8 cellular contexts compared by ENCODE assay signal in the genomic region with DNA sequence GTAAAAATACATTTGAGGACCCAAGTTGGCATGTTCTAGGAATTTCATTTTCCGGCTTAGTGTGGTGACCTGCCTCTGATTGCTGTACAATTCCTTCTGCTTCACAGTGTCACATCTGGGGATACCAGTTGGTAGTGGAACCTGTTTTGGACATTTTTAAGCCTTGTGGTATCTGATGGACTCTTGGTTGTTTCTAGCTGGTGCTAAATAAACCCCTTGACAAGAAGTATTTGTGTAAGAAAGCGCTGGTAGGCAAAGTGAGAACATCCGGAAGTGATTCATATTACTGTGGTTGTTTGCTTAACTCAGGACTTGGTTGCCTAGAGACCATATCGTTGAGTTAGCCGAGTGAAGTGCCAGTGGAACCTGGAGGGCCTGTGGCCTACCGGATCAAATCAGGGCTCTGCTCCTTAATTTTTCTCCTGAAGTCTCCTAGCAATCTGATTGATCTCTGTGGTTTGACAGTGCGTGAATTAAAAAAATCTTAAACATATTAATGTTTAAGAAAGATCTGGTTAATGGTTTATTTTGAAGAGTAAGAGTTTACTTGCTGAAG. TPM values are rescaled to one million over a fixed set of nuclear protein-coding genes. Genes with fewer than 3 reads are reported as not detected.
A peak's percentile ranks its signal among the peaks of the same experiment; 100 is the strongest.
DNase-seq lines count a peak whose midpoint lies in the region; ATAC-seq and TF ChIP-seq lines count a peak whose summit lies in the region.

No MANE protein-coding gene starts in this region.

- peaks cover 5% of the 10 kb centered on the region for H3K36me3 ChIP-seq in brain microvascular endothelial cell (replicated peaks)

- peak; percentile 63 for DNase-seq in NCI-H82 (lab: John Stamatoyannopoulos, UW)
- DNase-seq in NCI-H82 treated with DMSO at 0.1 percent for 48 hours (lab: John Stamatoyannopoulos, UW; ENCODE audit: unreplicated experiment), result no peak
- peak; percentile 62 for DNase-seq in NCI-H1105 treated with DMSO at 0.1 percent for 48 hours (lab: John Stamatoyannopoulos, UW)
- DNase-seq in T-cell, result peak in 33 of 34 experiments; percentile 18 to 72 (median 55)
- peak; percentile 96 for DNase-seq in brain microvascular endothelial cell
- peak; percentile 71 for DNase-seq in iPS-NIHi7 (ENCODE audit: extremely low spot score)
- DNase-seq in stimulated activated CD4-positive, alpha-beta T cell treated with anti-CD3 and anti-CD28 coated beads, Interleukin-15, amount 100 ng/mL, for 24 hours, result peak; percentile 61

- peak overlapping the region; percentile 97 to 98 for H3K27ac Mint-ChIP-seq in T-cell

- H3K9me3 Mint-ChIP-seq in T-cell, result no peaks in the 10 kb centered on the region

- in situ Hi-C loops in brain microvascular endothelial cell (cut with HindIII; ENCODE audit: low pct_ligation_motif_present, low sequenced_read_pairs), result no loop called here

- CTCF ChIA-PET in T-cell (lab: Charles Lee), result interaction anchor here in 1 of 2 donors (0.6 to 3.8 kb wide), 5 partner anchors 9 to 469 kb away, joined by 3 to 15 read pairs (median 4); partner anchors contain the start of gene IQGAP1

- H3K36me3 Mint-ChIP-seq in T-cell, result peaks cover 8% of the 10 kb centered on the region

- POLR2A ChIA-PET in T-cell (lab: Charles Lee), result interaction anchor here (0.6 to 4.8 kb wide), 4 partner anchors 12 to 190 kb away, joined by 3 to 49 read pairs (median 8); partner anchors contain the start of gene IQGAP1 (in 2 of the 2)

- no peak for TF ChIP-seq CTCF in brain microvascular endothelial cell (IDR thresholded peaks at IDR 0.05; ENCODE audit: low read depth, low read length, missing control alignments)

- H3K27ac ChIP-seq in brain microvascular endothelial cell, result peak overlapping the region; percentile 84

- peaks cover 66 to 72% (median 72%) of the 10 kb centered on the region in 3 donors for H3K4me1 Mint-ChIP-seq in T-cell

- ATAC-seq in HG02852 (IDR thresholded peaks at IDR 0.05; ENCODE audit: unreplicated experiment) (peak; percentile 100), T-cell (replicated peaks in 1 of 4) (peak; percentile 95 to 100 (median 100))

- no peaks in the 10 kb centered on the region for H3K27me3 Mint-ChIP-seq in T-cell

- H3K4me3 Mint-ChIP-seq in T-cell, result peak overlapping the region; percentile 66 to 71 (median 70)

- no peaks in the 10 kb centered on the region for H3K27me3 ChIP-seq in brain microvascular endothelial cell (replicated peaks)

- H3K4me3 ChIP-seq in brain microvascular endothelial cell (ENCODE audit: low read depth, low read length), result no peak overlapping the region

RNA-seq across cellular contexts. Expression of gene IQGAP1, which starts 12.8 kb away (rescaled TPM):
- total RNA-seq in T-cell, result 100 to 1,000 TPM; 125 to 158 (median 127) TPM

RNA-seq across cellular contexts. Expression of gene ZNF774, which starts 48.8 kb away (rescaled TPM):
- under 1 TPM; 0.61 to 0.85 (median 0.70) TPM for total RNA-seq in T-cell
